10 cellular contexts compared by ENCODE assay signal in genomic region chr15:74799255-74799842, GRCh38. TPM values are rescaled to one million over a fixed set of nuclear protein-coding genes. Genes with fewer than 3 reads are reported as not detected.
DNase-seq lines count a peak whose midpoint lies in the region; ATAC-seq, FAIRE-seq and TF ChIP-seq lines count a peak whose summit lies in the region.
"Had no signal": no experiment of that assay in that cellular context is flagged by ENCODE, and none has a peak within 500 bp of the region (broad histone marks: within the 10 kb centered on the region; RNA-seq: fewer than 3 reads in every experiment).

No MANE protein-coding gene starts in this region.

- no peaks in the 10 kb centered on the region for H3K9me3 Mint-ChIP-seq in activated CD4-positive, alpha-beta T cell treated with anti-CD3 and anti-CD28 coated beads for 36 hours (ENCODE audit: low read depth)

- peak in 2 of 3 experiments; percentile 11 to 52; a peak in 4 of 6 replicates for TF ChIP-seq CTCF in GM12878 (IDR thresholded peaks at IDR 0.05 in 2 of 3, conservative IDR thresholded peaks at IDR 0.05 in 1 of 3; ENCODE audit: control insufficient read depth in 2 of 3, extremely low read depth in 1 of 3, insufficient read depth in 1 of 3, low read depth in 3 of 3, low read length in 3 of 3)

- BruUV-seq in GM12878 (replicated peaks; lab: Mats Ljungman, UMichigan), result no TSS peak

- peaks cover 89% of the 10 kb centered on the region for H3K36me3 ChIP-seq in KOPT-K1 (ENCODE audit: insufficient read depth, low read length)
- peaks cover 48 to 69% of the 10 kb centered on the region in 2 experiments for H3K36me3 ChIP-seq in GM12878 (ENCODE audit: control insufficient read depth in 2 of 2, insufficient read depth in 2 of 2, low read length in 1 of 2)
- peaks cover 4 to 13% of the 10 kb centered on the region in 2 donors for H3K36me3 ChIP-seq in small intestine (ENCODE audit: control insufficient read depth in 2 of 2, insufficient read depth in 2 of 2, low read length in 2 of 2)
- H3K36me3 ChIP-seq: uterus had no signal

- no peak for TF ChIP-seq EP300 in GM12878 (IDR thresholded peaks at IDR 0.05; ENCODE audit: borderline replicate concordance in 1 of 2, control insufficient read depth in 1 of 2, low read depth in 2 of 2, low read length in 2 of 2)

- H3K4me3 Mint-ChIP-seq in activated CD4-positive, alpha-beta T cell treated with anti-CD3 and anti-CD28 coated beads for 36 hours, result no peak overlapping the region

- no peaks in the 10 kb centered on the region for H3K27me3 Mint-ChIP-seq in activated CD4-positive, alpha-beta T cell treated with anti-CD3 and anti-CD28 coated beads for 36 hours

- H3K27me3 ChIP-seq in GM12878 (replicated peaks in 1 of 2; ENCODE audit: control insufficient read depth in 2 of 2, insufficient read depth in 2 of 2, low read length in 1 of 2) (no peaks in the 10 kb centered on the region), small intestine (ENCODE audit: control insufficient read depth in 2 of 2, insufficient read depth in 2 of 2, low read length in 2 of 2) (no peaks in the 10 kb centered on the region)
- H3K27me3 ChIP-seq: uterus had no signal

- peak overlapping the region; percentile 80 for H3K27ac Mint-ChIP-seq in activated CD4-positive, alpha-beta T cell treated with anti-CD3 and anti-CD28 coated beads for 36 hours

- 69% methylated on average over 16 of the region's 16 CpGs for WGBS in GM12878 (ENCODE audit: insufficient coverage, insufficient replicate concordance, low lambda C conversion rate, missing lambda C conversion rate)
- WGBS in small intestine, 3 donors, result 67 to 83% (median 70%) methylated on average over 16 of the region's 16 CpGs

- H4K20me1 ChIP-seq in GM12878 (ENCODE audit: control insufficient read depth, insufficient read depth), result peaks cover 6% of the 10 kb centered on the region

- H3K4me1 ChIP-seq in GM12878 (ENCODE audit: control insufficient read depth, insufficient read depth, low read length) (peaks cover 38% of the 10 kb centered on the region), small intestine (ENCODE audit: control insufficient read depth in 2 of 2, insufficient read depth in 1 of 2, low read depth in 1 of 2, low read length in 1 of 2) (peaks cover 2 to 4% of the 10 kb centered on the region in 2 donors)
- H3K4me1 ChIP-seq: uterus had no signal

- in situ Hi-C loops in GM12878 (cut with MboI), result no loop called here

- H3K36me3 Mint-ChIP-seq in activated CD4-positive, alpha-beta T cell treated with anti-CD3 and anti-CD28 coated beads for 36 hours (ENCODE audit: low read depth), result peaks cover 63% of the 10 kb centered on the region

- peaks cover 51% of the 10 kb centered on the region for H3K4me1 Mint-ChIP-seq in activated CD4-positive, alpha-beta T cell treated with anti-CD3 and anti-CD28 coated beads for 36 hours

- CTCF ChIA-PET in activated CD4-positive, alpha-beta T cell treated with anti-CD3 and anti-CD28 coated beads for 36 hours (lab: Charles Lee), result interaction anchor here (0.5 to 6.1 kb wide), 21 partner anchors 9 to 188 kb away, joined by 3 to 93 read pairs (median 4); partner anchors contain the start of genes CSK, LMAN1L and ULK3
- CTCF ChIA-PET in GM12878 (lab: Yijun Ruan, JAX), result interaction anchor here (0.5 to 25.9 kb wide), 23 partner anchors 9 to 425 kb away, joined by 3 to 1288 read pairs (median 3); partner anchors contain the start of gene CSK

- TF ChIP-seq RAD21 in GM12878 (IDR thresholded peaks at IDR 0.05; ENCODE audit: insufficient read depth, low read depth, low read length), result peak; percentile 50

- intact Hi-C loops in activated CD4-positive, alpha-beta T cell treated with anti-CD3 and anti-CD28 coated beads for 36 hours (cut with DNase I, micrococcal nuclease), result no loop called here
- intact Hi-C loops in GM12878 (cut with micrococcal nuclease; ENCODE audit: unreplicated experiment), result no loop called here

- H3K4me3 ChIP-seq in GM12878 (no peak overlapping the region), small intestine (ENCODE audit: low read depth in 1 of 2, low read length in 2 of 2) (no peak overlapping the region)
- H3K4me3 ChIP-seq: uterus had no signal

- DNase-seq in activated CD4-positive, alpha-beta T cell treated with anti-CD3 and anti-CD28 coated beads for 36 hours, result peak; percentile 68
- DNase-seq in activated CD4-positive, alpha-beta T cell treated with anti-CD3 and anti-CD28 coated beads for 4 hours, result no peak
- no peak for DNase-seq in GM12878 (ENCODE audit: low read depth, low spot score)
- peak; percentile 41 for DNase-seq in small intestine
- DNase-seq in GM19240 (ENCODE audit: insufficient read length, low spot score), result no peak

- ATAC-seq in activated CD4-positive, alpha-beta T cell treated with anti-CD3 and anti-CD28 coated beads for 36 hours, result peak; percentile 8
- ATAC-seq in GM12878, result peak; percentile 29
- ATAC-seq in HG03045 (IDR thresholded peaks at IDR 0.05; ENCODE audit: unreplicated experiment), result no peak
- no peak for ATAC-seq in HG03520 (IDR thresholded peaks at IDR 0.05; ENCODE audit: unreplicated experiment)

- peaks cover 44% of the 10 kb centered on the region for H3K79me2 ChIP-seq in GM12878 (ENCODE audit: control insufficient read depth, insufficient read depth, low read length)

- H2AFZ ChIP-seq in GM12878 (ENCODE audit: control insufficient read depth, low read depth, low read length), result no peak overlapping the region

- FAIRE-seq in GM12878 (lab: Jason Lieb, UNC) (peak; percentile 49), small intestine (lab: Jason Lieb, UNC) (no peak)

- H3K9me3 ChIP-seq in KOPT-K1 (ENCODE audit: insufficient read depth, low read length, poor library complexity, severe bottlenecking) (no peaks in the 10 kb centered on the region), GM12878 (replicated peaks; ENCODE audit: control insufficient read depth, insufficient read depth, low read length) (no peaks in the 10 kb centered on the region), small intestine (ENCODE audit: control insufficient read depth, low read depth) (no peaks in the 10 kb centered on the region)
- H3K9me3 ChIP-seq: SK-N-SH, uterus had no signal

- SMC1A ChIA-PET in GM12878 (lab: Charles Lee; ENCODE audit: uncharacterized antibody, unreplicated experiment), result interaction anchor here (0.6 to 15.7 kb wide), 7 partner anchors 10 to 827 kb away, joined by 3 to 811 read pairs (median 7); partner anchors contain the start of gene CSK

- H3K4me2 ChIP-seq in GM12878 (ENCODE audit: control insufficient read depth, insufficient read depth), result no peak overlapping the region
- H3K4me2 ChIP-seq: SK-N-SH had no signal

- TF ChIP-seq POLR2A in GM12878 (IDR thresholded peaks at IDR 0.05; ENCODE audit: low read depth, low read length), result no peak

- POLR2A ChIA-PET in activated CD4-positive, alpha-beta T cell treated with anti-CD3 and anti-CD28 coated beads for 36 hours (lab: Charles Lee), result interaction anchor here (1.0 to 1.9 kb wide), 4 partner anchors 9 to 28 kb away, joined by 3 to 5 read pairs (median 4); no protein-coding TSS in a partner anchor
- POLR2A ChIA-PET in GM12878 (lab: Charles Lee), result interaction anchor here (1.3 to 5.3 kb wide), 6 partner anchors 9 to 28 kb away, joined by 6 to 59 read pairs (median 18); partner anchors contain the start of gene CSK

- H3K27ac ChIP-seq in KOPT-K1 (ENCODE audit: low read depth, low read length, poor library complexity, severe bottlenecking) (peak overlapping the region; percentile 17), GM12878 (ENCODE audit: control insufficient read depth, insufficient read depth) (peak overlapping the region; percentile 39; the same call in 1 of the 2 replicates), small intestine (ENCODE audit: low read depth in 1 of 2, low read length in 1 of 2) (peak overlapping the region; percentile 60 to 73)
- H3K27ac ChIP-seq: uterus had no signal

- no peak overlapping the region for H3K9ac ChIP-seq in GM12878 (ENCODE audit: control insufficient read depth, insufficient read depth, low read length)
- H3K9ac ChIP-seq: SK-N-SH had no signal

- RAD21 ChIA-PET in GM12878 (lab: Charles Lee; ENCODE audit: unreplicated experiment), result interaction anchor here (0.6 to 22.9 kb wide), 7 partner anchors 10 to 184 kb away, joined by 3 to 1186 read pairs (median 4); partner anchors contain the start of genes CLK3, CSK and FAM219B

RNA-seq across cellular contexts. Expression of gene LMAN1L, which starts 13.3 kb away (rescaled TPM):
- under 1 TPM in 1 of 2 experiments, not detected in 1; 0.25 TPM for total RNA-seq in activated CD4-positive, alpha-beta T cell treated with anti-CD3 and anti-CD28 coated beads for 36 hours
- total RNA-seq in GM12878 (2013; cell fraction: nucleolus; rRNA removed), result 0.47 and 0.61 TPM in 2 replicates
- total RNA-seq in GM12878 (2014; rRNA removed) (not detected in 2 replicates), GM12878 (2014; rRNA removed; fragmentation: Illumina TruSeq; extraction: Trizol) (not detected in 2 replicates), GM12878 (2021) (not detected in 2 replicates)
- polyA plus RNA-seq in GM12878 (2011; ENCODE audit: low read depth), result not detected
- polyA plus RNA-seq in GM12878 (2011; rRNA removed) (not detected in 2 replicates), GM12878 (2014; fragmentation: Illumina TruSeq; extraction: Trizol) (not detected in 2 replicates), GM12878 (2014; fragmentation: Nextera tagmentation; extraction: Ambion mirVana) (not detected), GM12878 (2014; rRNA removed) (not detected in 2 replicates), GM12878 (2016; fragmentation: Nextera tagmentation; extraction: Ambion mirVana) (not detected), small intestine (under 1 TPM in 1 of 3 donors, not detected in 2; 0.46 TPM)
- not detected in 2 replicates for polyA plus RNA-seq in GM12878 (2011; cell fraction: cytosol; rRNA removed)
- polyA plus RNA-seq in GM12878 (2011; cell fraction: nucleus; rRNA removed), result 0.16 and 0.76 TPM in 2 replicates
- polyA plus RNA-seq in GM12878 (2012), result 0.20 and 0.32 TPM in 2 replicates
- 0.29 TPM in 1 of 2 replicates, not detected in the other for polyA minus RNA-seq in GM12878 (2011; rRNA and poly(A)+ RNA removed)
- polyA minus RNA-seq in GM12878 (2011; cell fraction: cytosol; rRNA and poly(A)+ RNA removed), result not detected in 2 replicates
- polyA minus RNA-seq in GM12878 (2011; cell fraction: nucleus; rRNA and poly(A)+ RNA removed), result not detected in 2 replicates

RNA-seq across cellular contexts. Expression of gene CSK, which starts 17.5 kb away (rescaled TPM):
- 100 to 1,000 TPM; 229 to 272 TPM for total RNA-seq in activated CD4-positive, alpha-beta T cell treated with anti-CD3 and anti-CD28 coated beads for 36 hours
- 239 and 258 TPM in 2 replicates for total RNA-seq in GM12878 (2013; cell fraction: nucleolus; rRNA removed)
- total RNA-seq in GM12878 (2014; rRNA removed) (70.9 and 77.3 TPM in 2 replicates), GM12878 (2014; rRNA removed; fragmentation: Illumina TruSeq; extraction: Trizol) (68.1 and 70.9 TPM in 2 replicates), GM12878 (2021) (313 and 327 TPM in 2 replicates)
- polyA plus RNA-seq in GM12878 (2011; ENCODE audit: low read depth), result 88.8 TPM
- polyA plus RNA-seq in GM12878 (2011; rRNA removed) (54.2 and 107 TPM in 2 replicates), GM12878 (2014; fragmentation: Illumina TruSeq; extraction: Trizol) (39.6 and 132 TPM in 2 replicates), GM12878 (2014; fragmentation: Nextera tagmentation; extraction: Ambion mirVana) (10 to 100 TPM in 1 of 2 experiments, 1 to 10 TPM in 1; 3.4 to 11.5 TPM), GM12878 (2014; rRNA removed) (134 and 172 TPM in 2 replicates), GM12878 (2016; fragmentation: Nextera tagmentation; extraction: Ambion mirVana) (10 to 100 TPM; 53.4 to 74.3 TPM), small intestine (10 to 100 TPM; 39.4 to 76.8 (median 47.4) TPM)
- polyA plus RNA-seq in GM12878 (2011; cell fraction: cytosol; rRNA removed), result 137 and 141 TPM in 2 replicates
- polyA plus RNA-seq in GM12878 (2011; cell fraction: nucleus; rRNA removed), result 436 and 515 TPM in 2 replicates
- 170 and 175 TPM in 2 replicates for polyA plus RNA-seq in GM12878 (2012)
- 134 and 177 TPM in 2 replicates for polyA minus RNA-seq in GM12878 (2011; rRNA and poly(A)+ RNA removed)
- polyA minus RNA-seq in GM12878 (2011; cell fraction: cytosol; rRNA and poly(A)+ RNA removed), result 98.8 and 103 TPM in 2 replicates
- polyA minus RNA-seq in GM12878 (2011; cell fraction: nucleus; rRNA and poly(A)+ RNA removed), result 80.9 and 166 TPM in 2 replicates

RNA-seq across cellular contexts. Expression of gene CPLX3, which starts 27.1 kb away (rescaled TPM):
- under 1 TPM in 1 of 2 experiments, not detected in 1; 0.11 TPM for total RNA-seq in activated CD4-positive, alpha-beta T cell treated with anti-CD3 and anti-CD28 coated beads for 36 hours
- not detected in 2 replicates for total RNA-seq in GM12878 (2013; cell fraction: nucleolus; rRNA removed)
- 0.11 TPM in 1 of 2 replicates, not detected in the other for total RNA-seq in GM12878 (2014; rRNA removed)
- not detected in 2 replicates for total RNA-seq in GM12878 (2014; rRNA removed; fragmentation: Illumina TruSeq; extraction: Trizol)
- not detected in 2 replicates for total RNA-seq in GM12878 (2021)
- polyA plus RNA-seq in GM12878 (2011; ENCODE audit: low read depth), result not detected
- not detected in 2 replicates for polyA plus RNA-seq in GM12878 (2011; rRNA removed)
- not detected in 2 replicates for polyA plus RNA-seq in GM12878 (2011; cell fraction: cytosol; rRNA removed)
- 0.16 and 0.24 TPM in 2 replicates for polyA plus RNA-seq in GM12878 (2011; cell fraction: nucleus; rRNA removed)
- polyA plus RNA-seq in GM12878 (2012), result not detected in 2 replicates
- polyA plus RNA-seq in GM12878 (2014; fragmentation: Illumina TruSeq; extraction: Trizol), result not detected in 2 replicates
- polyA plus RNA-seq in GM12878 (2014; fragmentation: Nextera tagmentation; extraction: Ambion mirVana), result under 1 TPM in 1 of 2 experiments, not detected in 1; 0.02 TPM
- polyA plus RNA-seq in GM12878 (2014; rRNA removed), result 0.04 TPM in 1 of 2 replicates, not detected in the other
- polyA plus RNA-seq in GM12878 (2016; fragmentation: Nextera tagmentation; extraction: Ambion mirVana), result not detected
- polyA minus RNA-seq in GM12878 (2011; rRNA and poly(A)+ RNA removed), result not detected in 2 replicates
- polyA minus RNA-seq in GM12878 (2011; cell fraction: cytosol; rRNA and poly(A)+ RNA removed), result not detected in 2 replicates
- polyA minus RNA-seq in GM12878 (2011; cell fraction: nucleus; rRNA and poly(A)+ RNA removed), result not detected in 2 replicates
- polyA plus RNA-seq in small intestine, result 1 to 10 TPM in 1 of 3 donors, not detected in 2; 1.1 TPM
- total RNA-seq: uterus had no signal
- polyA plus RNA-seq: SK-N-SH had no signal

RNA-seq across cellular contexts. Expression of gene ULK3, which starts 43.6 kb away (rescaled TPM):
- 10 to 100 TPM; 40.3 to 45.2 TPM for total RNA-seq in activated CD4-positive, alpha-beta T cell treated with anti-CD3 and anti-CD28 coated beads for 36 hours
- 50.6 and 54.0 TPM in 2 replicates for total RNA-seq in GM12878 (2013; cell fraction: nucleolus; rRNA removed)
- total RNA-seq in GM12878 (2014; rRNA removed), result 28.2 and 29.4 TPM in 2 replicates
- 12.3 and 14.1 TPM in 2 replicates for total RNA-seq in GM12878 (2014; rRNA removed; fragmentation: Illumina TruSeq; extraction: Trizol)
- total RNA-seq in GM12878 (2021), result 27.8 and 31.9 TPM in 2 replicates
- polyA plus RNA-seq in GM12878 (2011; ENCODE audit: low read depth), result 10.4 TPM
- 29.7 and 38.8 TPM in 2 replicates for polyA plus RNA-seq in GM12878 (2011; rRNA removed)
- 35.0 and 41.0 TPM in 2 replicates for polyA plus RNA-seq in GM12878 (2011; cell fraction: cytosol; rRNA removed)
- 214 and 258 TPM in 2 replicates for polyA plus RNA-seq in GM12878 (2011; cell fraction: nucleus; rRNA removed)
- polyA plus RNA-seq in GM12878 (2012), result 15.2 and 22.4 TPM in 2 replicates
- polyA plus RNA-seq in GM12878 (2014; fragmentation: Illumina TruSeq; extraction: Trizol), result 19.9 and 25.4 TPM in 2 replicates
- polyA plus RNA-seq in GM12878 (2014; fragmentation: Nextera tagmentation; extraction: Ambion mirVana), result 1 to 10 TPM in 1 of 2 experiments, under 1 TPM in 1; 0.64 to 1.4 TPM
- 35.3 and 38.9 TPM in 2 replicates for polyA plus RNA-seq in GM12878 (2014; rRNA removed)
- polyA plus RNA-seq in GM12878 (2016; fragmentation: Nextera tagmentation; extraction: Ambion mirVana), result 10 to 100 TPM; 26.2 to 28.1 TPM
- 19.2 and 19.5 TPM in 2 replicates for polyA minus RNA-seq in GM12878 (2011; rRNA and poly(A)+ RNA removed)
- 6.1 and 9.3 TPM in 2 replicates for polyA minus RNA-seq in GM12878 (2011; cell fraction: cytosol; rRNA and poly(A)+ RNA removed)
- polyA minus RNA-seq in GM12878 (2011; cell fraction: nucleus; rRNA and poly(A)+ RNA removed), result 21.8 and 23.7 TPM in 2 replicates
- 100 to 1,000 TPM in 1 of 3 donors, 10 to 100 TPM in 2; 38.2 to 111 (median 71.1) TPM for polyA plus RNA-seq in small intestine

RNA-seq across cellular contexts. Expression of gene CYP1A2, which starts 50.7 kb away (rescaled TPM):
- not detected for total RNA-seq in activated CD4-positive, alpha-beta T cell treated with anti-CD3 and anti-CD28 coated beads for 36 hours
- total RNA-seq in GM12878 (2013; cell fraction: nucleolus; rRNA removed), result not detected in 2 replicates
- not detected in 2 replicates for total RNA-seq in GM12878 (2014; rRNA removed)
- total RNA-seq in GM12878 (2014; rRNA removed; fragmentation: Illumina TruSeq; extraction: Trizol), result not detected in 2 replicates
- total RNA-seq in GM12878 (2021), result not detected in 2 replicates
- polyA plus RNA-seq in GM12878 (2011; ENCODE audit: low read depth), result not detected
- 0.03 TPM in 1 of 2 replicates, not detected in the other for polyA plus RNA-seq in GM12878 (2011; rRNA removed)
- not detected in 2 replicates for polyA plus RNA-seq in GM12878 (2011; cell fraction: cytosol; rRNA removed)
- polyA plus RNA-seq in GM12878 (2011; cell fraction: nucleus; rRNA removed), result not detected in 2 replicates
- polyA plus RNA-seq in GM12878 (2012), result not detected in 2 replicates
- polyA plus RNA-seq in GM12878 (2014; fragmentation: Illumina TruSeq; extraction: Trizol), result not detected in 2 replicates
- polyA plus RNA-seq in GM12878 (2014; fragmentation: Nextera tagmentation; extraction: Ambion mirVana), result not detected
- polyA plus RNA-seq in GM12878 (2014; rRNA removed), result not detected in 2 replicates
- polyA plus RNA-seq in GM12878 (2016; fragmentation: Nextera tagmentation; extraction: Ambion mirVana), result under 1 TPM; 0.05 to 0.09 TPM
- polyA minus RNA-seq in GM12878 (2011; rRNA and poly(A)+ RNA removed), result not detected in 2 replicates
- polyA minus RNA-seq in GM12878 (2011; cell fraction: cytosol; rRNA and poly(A)+ RNA removed), result not detected in 2 replicates
- polyA minus RNA-seq in GM12878 (2011; cell fraction: nucleus; rRNA and poly(A)+ RNA removed), result not detected in 2 replicates
- polyA plus RNA-seq in small intestine, result not detected
- total RNA-seq: uterus had no signal
- polyA plus RNA-seq: SK-N-SH had no signal

Comparison
In these comparisons a context has a peak if more than half of its experiments do, and no peak if none do; other contexts are left out.
1. DNase-seq: peak in activated CD4-positive, alpha-beta T cell treated with anti-CD3 and anti-CD28 coated beads for 36 hours (single experiment) and small intestine (single experiment); none in activated CD4-positive, alpha-beta T cell treated with anti-CD3 and anti-CD28 coated beads for 4 hours (0 of 2), GM12878 (single experiment) and GM19240 (single experiment).
2. ATAC-seq: peak in activated CD4-positive, alpha-beta T cell treated with anti-CD3 and anti-CD28 coated beads for 36 hours (single experiment) and GM12878 (single experiment); none in HG03045 (single experiment) and HG03520 (single experiment).
3. Peak in every context shown above with its lines, with median percentiles within 50 percentile points of each other: H3K27ac ChIP-seq.